24 cellular contexts compared by ENCODE assay signal in the genomic region with DNA sequence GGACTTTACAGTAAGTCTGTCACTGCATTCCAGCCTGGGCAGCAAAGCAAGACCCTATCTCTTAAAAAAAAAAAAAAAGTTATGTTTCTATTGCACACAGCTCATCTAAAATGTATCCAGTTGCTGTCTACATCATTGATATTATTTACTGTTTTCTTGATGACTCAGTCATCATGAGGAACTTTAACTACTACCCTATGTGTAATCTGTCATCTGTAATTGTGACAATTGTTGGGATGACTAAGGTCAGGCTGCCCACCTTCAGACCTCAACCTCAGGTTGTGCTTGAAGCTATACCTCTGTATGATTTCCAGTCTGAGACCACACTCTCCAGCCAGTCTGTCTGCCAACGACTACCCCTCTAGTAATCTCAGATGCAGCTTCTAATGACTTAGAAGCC. TPM values are rescaled to one million over a fixed set of nuclear protein-coding genes. Genes with fewer than 3 reads are reported as not detected.
DNase-seq lines count a peak whose midpoint lies in the region; ATAC-seq and TF ChIP-seq lines count a peak whose summit lies in the region.
"Had no signal": no experiment of that assay in that cellular context is flagged by ENCODE, and none has a peak within 500 bp of the region (broad histone marks: within the 10 kb centered on the region; RNA-seq: fewer than 3 reads in every experiment).

No MANE protein-coding gene starts in this region.

- no peaks in the 10 kb centered on the region for H3K9me3 Mint-ChIP-seq in Calu3 (ENCODE audit: low read depth, unreplicated experiment)
- H3K9me3 Mint-ChIP-seq: CD8-positive, alpha-beta memory T cell had no signal

- DNase-seq in NOMO-1 treated with DMSO at 0.1 percent for 48 hours (lab: John Stamatoyannopoulos, UW; ENCODE audit: unreplicated experiment) = peak; percentile 33
- DNase-seq in NOMO-1 treated with dmso at 0.1 percent for 144 hours (lab: John Stamatoyannopoulos, UW; ENCODE audit: unreplicated experiment) = no peak
- DNase-seq in A172 (ENCODE audit: low spot score) = peak; percentile 8
- DNase-seq in M059J (ENCODE audit: low read depth) = peak; percentile 9
- DNase-seq in fibroblast of mammary gland (ENCODE audit: low read depth) = peak; percentile 16
- DNase-seq in Calu3 = no peak
- no peak for DNase-seq in activated T-cell treated with anti-CD3 and anti-CD28 coated beads for 4 hours
- no peak for DNase-seq in gastrocnemius medialis
- DNase-seq: AML-193; C1 segment of cervical spinal cord; CD8-positive, alpha-beta memory T cell; GDM1; H7; MM.1S; NCI-H1048; NCI-H1417 treated with DMSO at 0.1 percent for 48 hours; NCI-H187; NCI-H446; NCI-H526; Right ventricle myocardium superior had no signal

- H3K4me1 ChIP-seq in gastrocnemius medialis = peaks cover 0 to 6% of the 10 kb centered on the region in 2 donors

- no peaks in the 10 kb centered on the region for H3K36me3 Mint-ChIP-seq in Calu3 (ENCODE audit: insufficient read depth, unreplicated experiment)

- intact Hi-C loops in Calu3 (cut with micrococcal nuclease; ENCODE audit: unreplicated experiment) = no loop called here
- intact Hi-C loops in gastrocnemius medialis (cut with DNase I; ENCODE audit: low total_unique reads) = no loop called here

- no peak for ATAC-seq in gastrocnemius medialis
- ATAC-seq: HepG2, K562 had no signal

- no peaks in the 10 kb centered on the region for H3K36me3 ChIP-seq in gastrocnemius medialis

- peaks cover 17% of the 10 kb centered on the region for H3K4me1 Mint-ChIP-seq in Calu3 (ENCODE audit: low read depth, unreplicated experiment)

- H3K4me3 Mint-ChIP-seq in Calu3 (ENCODE audit: low read depth, unreplicated experiment) = no peak overlapping the region
- H3K4me3 Mint-ChIP-seq: CD8-positive, alpha-beta memory T cell had no signal

- H3K27ac Mint-ChIP-seq in Calu3 (ENCODE audit: unreplicated experiment) = no peak overlapping the region

- no peak overlapping the region for H3K4me3 ChIP-seq in fibroblast of mammary gland (ENCODE audit: control insufficient read depth, low read depth, low read length)
- H3K4me3 ChIP-seq in gastrocnemius medialis = no peak overlapping the region
- H3K4me3 ChIP-seq: K562 had no signal

- H3K27me3 ChIP-seq in gastrocnemius medialis = no peaks in the 10 kb centered on the region

- TF ChIP-seq CTCF in fibroblast of mammary gland (conservative IDR thresholded peaks at IDR 0.05; ENCODE audit: control insufficient read depth, insufficient read depth, low read depth, low read length) (no peak), Calu3 (IDR thresholded peaks at IDR 0.05; ENCODE audit: unreplicated experiment) (no peak), gastrocnemius medialis (IDR thresholded peaks at IDR 0.05 in 4 of 5, conservative IDR thresholded peaks at IDR 0.05 in 1 of 5) (no peak)

- H3K27me3 Mint-ChIP-seq in Calu3 (ENCODE audit: unreplicated experiment) = no peaks in the 10 kb centered on the region
- H3K27me3 Mint-ChIP-seq: CD8-positive, alpha-beta memory T cell had no signal

- H3K27ac ChIP-seq in gastrocnemius medialis = no peak overlapping the region
- H3K27ac ChIP-seq: 22Rv1, HL-60 had no signal

- BruUV-seq in Calu3 (replicated peaks; lab: Mats Ljungman, UMichigan) = no TSS peak

- no peaks in the 10 kb centered on the region for H3K9me3 ChIP-seq in gastrocnemius medialis

- CTCF ChIA-PET in Calu3 (lab: Charles Lee) = interaction anchor here (0.6 to 0.7 kb wide), 3 partner anchors 20 to 239 kb away, joined by 3 to 4 read pairs (median 4); no protein-coding TSS in a partner anchor

- no peak for TF ChIP-seq POLR2A in gastrocnemius medialis (IDR thresholded peaks at IDR 0.05)

- in situ Hi-C loops in gastrocnemius medialis (cut with MboI; ENCODE audit: low sequenced_read_pairs in 4 of 4) = no loop called here

RNA-seq across cellular contexts. Expression of gene PPP1R13B, which starts 15.3 kb away (rescaled TPM):
- total RNA-seq in A172 (2014; rRNA removed; shearing (Covaris generic)) = 4.0 and 4.8 TPM in 2 replicates
- total RNA-seq in M059J (2014; rRNA removed; shearing (Covaris generic)) = 1.6 and 3.1 TPM in 2 replicates
- total RNA-seq in Calu3 (2022) (23.2 and 27.7 TPM in 2 replicates), gastrocnemius medialis (10 to 100 TPM; 10.4 to 24.6 (median 11.8) TPM)

Comparison
In these comparisons a context has a peak if more than half of its experiments do, and no peak if none do; other contexts are left out.
1. DNase-seq: peak in NOMO-1 treated with DMSO at 0.1 percent for 48 hours (single experiment), A172 (single experiment), M059J (single experiment) and fibroblast of mammary gland (single experiment); none in NOMO-1 treated with dmso at 0.1 percent for 144 hours (single experiment), Calu3 (single experiment), activated T-cell treated with anti-CD3 and anti-CD28 coated beads for 4 hours (single experiment) and gastrocnemius medialis (0 of 2).